In the genomic region with DNA sequence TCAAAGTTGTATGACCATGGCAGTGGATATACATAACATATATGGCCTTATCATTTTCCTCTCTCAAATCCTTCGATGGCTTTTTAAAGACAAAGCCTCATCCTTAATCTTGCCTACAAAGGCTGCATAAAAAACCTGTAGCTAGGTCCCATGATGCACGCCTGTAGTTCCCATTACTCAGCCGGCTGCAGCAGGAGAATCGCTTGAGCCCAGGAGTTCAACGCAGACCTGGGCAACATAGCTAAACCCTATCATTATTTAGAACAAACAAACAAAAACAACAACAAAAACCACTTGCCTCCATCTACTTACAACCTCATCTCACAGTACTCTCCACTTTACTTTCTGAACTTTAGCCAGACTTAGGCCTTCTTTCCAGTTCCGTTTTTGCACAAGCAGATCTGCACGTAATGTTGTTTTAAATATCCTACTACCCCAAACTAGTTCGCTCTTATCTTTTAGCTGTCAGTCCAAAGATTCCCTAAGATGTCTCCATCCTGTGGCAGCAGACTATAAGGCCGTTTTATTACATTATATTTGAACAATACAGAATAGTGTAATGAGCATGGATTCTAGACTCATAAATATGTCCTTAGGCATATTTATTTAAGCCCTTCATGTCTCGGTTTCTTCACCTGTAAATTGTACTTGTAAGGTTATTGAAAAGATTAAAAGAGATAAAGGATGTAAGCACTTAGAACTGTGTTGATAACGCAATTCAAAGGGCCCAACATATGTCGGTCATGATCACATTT, we compare ENCODE assay signal across 8 cellular contexts. TPM values are rescaled to one million over a fixed set of nuclear protein-coding genes. Genes with fewer than 3 reads are reported as not detected.
DNase-seq lines count a peak whose midpoint lies in the region; TF ChIP-seq lines count a peak whose summit lies in the region.

No MANE protein-coding gene starts in this region.

- POLR2A ChIA-PET in Caco-2 (lab: Charles Lee), result interaction anchor here (0.7 to 1.7 kb wide), 2 partner anchors 36 to 61 kb away, joined by 3 to 8 read pairs; a partner anchor contains a TSS

- no peak for DNase-seq in Caco-2
- peak; percentile 17 for DNase-seq in hepatic stellate cell (ENCODE audit: low spot score)
- DNase-seq in head of caudate nucleus, result no peak
- no peak for DNase-seq in GDM1 (lab: John Stamatoyannopoulos, UW)
- DNase-seq in NCI-H1417 treated with DMSO at 0.1 percent for 48 hours (lab: John Stamatoyannopoulos, UW), result no peak

- H3K4me1 Mint-ChIP-seq in Caco-2 (ENCODE audit: low read depth, unreplicated experiment), result peaks cover 21% of the 10 kb centered on the region
- H3K4me1 Mint-ChIP-seq in activated naive CD8-positive, alpha-beta T cell (ENCODE audit: low read depth), result peaks cover 57% of the 10 kb centered on the region

- peak overlapping the region; percentile 85 for H3K27ac Mint-ChIP-seq in Caco-2 (ENCODE audit: unreplicated experiment)
- H3K27ac Mint-ChIP-seq in activated naive CD8-positive, alpha-beta T cell, result peak overlapping the region; percentile 97

- peaks cover 24% of the 10 kb centered on the region for H3K36me3 Mint-ChIP-seq in Caco-2 (ENCODE audit: insufficient read depth, unreplicated experiment)
- peaks cover 7% of the 10 kb centered on the region for H3K36me3 Mint-ChIP-seq in activated naive CD8-positive, alpha-beta T cell

- peaks cover 14% of the 10 kb centered on the region for H3K4me1 ChIP-seq in Caco-2
- peaks cover 21 to 31% (median 30%) of the 10 kb centered on the region in 3 donors for H3K4me1 ChIP-seq in skeletal muscle tissue (ENCODE audit: control insufficient read depth in 3 of 3, insufficient read depth in 3 of 3, low read length in 3 of 3)

- peak overlapping the region; percentile 92 to 97 (median 93) for H3K9ac ChIP-seq in skeletal muscle tissue (ENCODE audit: low read depth in 1 of 3, low read length in 3 of 3)

- peak overlapping the region; percentile 89 for H3K4me3 ChIP-seq in Caco-2 (ENCODE audit: low read depth, low read length)
- H3K4me3 ChIP-seq in skeletal muscle tissue (ENCODE audit: low read length in 3 of 3), result peak overlapping the region; percentile 87 to 98 (median 96)

- no peak for TF ChIP-seq CTCF in Caco-2 (IDR thresholded peaks at IDR 0.05; ENCODE audit: insufficient read depth in 1 of 2, low read depth in 1 of 2, low read length in 1 of 2, severe bottlenecking in 1 of 2, unreplicated experiment in 1 of 2)

- CTCF ChIA-PET in Caco-2 (lab: Charles Lee), result interaction anchor here (0.5 to 1.4 kb wide), 3 partner anchors 129 to 334 kb away, joined by 5 to 7 read pairs (median 5); no protein-coding TSS in a partner anchor

- no peaks in the 10 kb centered on the region for H3K9me3 ChIP-seq in Caco-2
- no peaks in the 10 kb centered on the region for H3K9me3 ChIP-seq in KOPT-K1 (ENCODE audit: insufficient read depth, low read length, poor library complexity, severe bottlenecking)
- H3K9me3 ChIP-seq in skeletal muscle tissue (ENCODE audit: control insufficient read depth in 3 of 3, low read length in 3 of 3), result no peaks in the 10 kb centered on the region

- peak overlapping the region; percentile 94 for H3K4me3 Mint-ChIP-seq in Caco-2 (ENCODE audit: unreplicated experiment)
- H3K4me3 Mint-ChIP-seq in activated naive CD8-positive, alpha-beta T cell, result peak overlapping the region; percentile 98

- H3K36me3 ChIP-seq in Caco-2 (ENCODE audit: control insufficient read depth, insufficient read depth, low read length) (no peaks in the 10 kb centered on the region), KOPT-K1 (ENCODE audit: insufficient read depth, low read length) (peaks cover 35% of the 10 kb centered on the region), skeletal muscle tissue (ENCODE audit: control insufficient read depth in 3 of 3, insufficient read depth in 3 of 3, low read length in 3 of 3) (peaks cover 2 to 10% (median 7%) of the 10 kb centered on the region in 3 donors)

- TSS peak; percentile 74 for BruUV-seq in Caco-2 (replicated peaks; lab: Mats Ljungman, UMichigan)

- no peaks in the 10 kb centered on the region for H3K27me3 Mint-ChIP-seq in Caco-2 (ENCODE audit: insufficient read depth, unreplicated experiment)
- H3K27me3 Mint-ChIP-seq in activated naive CD8-positive, alpha-beta T cell, result no peaks in the 10 kb centered on the region

- peak overlapping the region; percentile 87 for H3K27ac ChIP-seq in KOPT-K1 (ENCODE audit: low read depth, low read length, poor library complexity, severe bottlenecking)
- H3K27ac ChIP-seq in skeletal muscle tissue (ENCODE audit: low read depth, low read length), result peak overlapping the region; percentile 97

- H3K9me3 Mint-ChIP-seq in Caco-2 (ENCODE audit: unreplicated experiment), result no peaks in the 10 kb centered on the region
- H3K9me3 Mint-ChIP-seq in activated naive CD8-positive, alpha-beta T cell (ENCODE audit: low read depth), result no peaks in the 10 kb centered on the region

- intact Hi-C loops in Caco-2 (cut with micrococcal nuclease; ENCODE audit: unreplicated experiment), result loop anchor here (1.0 to 5.0 kb wide), 2 partner anchors 113 to 336 kb away; no protein-coding TSS in a partner anchor
- intact Hi-C loops in head of caudate nucleus (cut with DNase I), result no loop called here

- H3K27me3 ChIP-seq in Caco-2 (replicated peaks; ENCODE audit: control insufficient read depth, insufficient read depth, low read length), result no peaks in the 10 kb centered on the region
- no peaks in the 10 kb centered on the region for H3K27me3 ChIP-seq in skeletal muscle tissue (ENCODE audit: control insufficient read depth in 3 of 3, insufficient read depth in 3 of 3, low read length in 3 of 3)

RNA-seq across cellular contexts. Expression of a gene that starts 1.0 kb away (rescaled TPM):
- 116 and 125 TPM in 2 replicates for total RNA-seq in Caco-2 (2022)
- 69.4 TPM for total RNA-seq in skeletal muscle tissue
